Comparison of ENCODE assay signal across 9 cellular contexts in the genomic region with DNA sequence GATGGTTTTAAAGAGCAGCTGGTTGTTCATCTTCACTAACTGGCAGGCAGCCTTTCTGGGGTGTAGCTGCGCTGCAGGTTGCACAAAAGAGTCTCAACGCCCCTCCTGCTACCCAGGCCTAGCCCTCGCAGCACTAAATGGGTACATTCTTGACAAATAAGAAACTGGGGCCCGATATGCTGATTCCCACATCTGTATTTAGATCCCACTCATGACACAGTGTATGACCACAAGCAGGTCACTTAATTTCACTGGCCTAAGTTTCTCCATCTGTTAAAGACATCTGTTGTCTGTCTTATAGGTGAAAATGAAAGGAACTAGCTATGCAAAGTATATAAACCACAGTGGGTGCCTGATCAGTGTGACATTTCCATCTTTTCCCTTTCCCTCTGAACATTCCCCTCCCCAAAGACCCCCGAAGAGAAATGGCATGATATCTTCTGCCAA.
DNase-seq lines count a peak whose midpoint lies in the region; ATAC-seq, FAIRE-seq and TF ChIP-seq lines count a peak whose summit lies in the region.
"Had no signal": no experiment of that assay in that cellular context is flagged by ENCODE, and none has a peak within 500 bp of the region (broad histone marks: within the 10 kb centered on the region; RNA-seq: fewer than 3 reads in every experiment).

No MANE protein-coding gene starts in this region.

- no peak for TF ChIP-seq CTCF in fibroblast of mammary gland (conservative IDR thresholded peaks at IDR 0.05; ENCODE audit: control insufficient read depth, insufficient read depth, low read depth, low read length)

- no peak for DNase-seq in GM12891 (ENCODE audit: insufficient read length, low spot score)
- peak; percentile 36 for DNase-seq in fibroblast of mammary gland (ENCODE audit: low read depth)
- DNase-seq in H54 (ENCODE audit: insufficient read length, low spot score) = no peak
- no peak for DNase-seq in GM03348 (ENCODE audit: low spot score)
- no peak for DNase-seq in activated T-cell treated with anti-CD3 and anti-CD28 coated beads, Interleukin-2, amount 50 U/mL, for 48 hours
- no peak for DNase-seq in NCI-H748 (lab: John Stamatoyannopoulos, UW; ENCODE audit: unreplicated experiment)
- DNase-seq: DMS153 had no signal

- ATAC-seq in GM21423 (IDR thresholded peaks at IDR 0.05; ENCODE audit: unreplicated experiment) (peak; percentile 89), HG03159 (IDR thresholded peaks at IDR 0.05; ENCODE audit: unreplicated experiment) (peak; percentile 77)

- TF ChIP-seq POLR2A in GM12891 (IDR thresholded peaks at IDR 0.05; ENCODE audit: low read depth, low read length) (no peak), H54 (IDR thresholded peaks at IDR 0.05; ENCODE audit: low read depth, low read length) (no peak)

- H3K4me3 ChIP-seq in fibroblast of mammary gland (ENCODE audit: control insufficient read depth, low read depth, low read length) = no peak overlapping the region

- FAIRE-seq in GM12891 (lab: Jason Lieb, UNC) (no peak), H54 (lab: Jason Lieb, UNC) (no peak)

TF ChIP-seq in GM12891, 5 proteins besides CTCF, POLR2A, EP300 and RAD21:
- TF ChIP-seq POLR2AphosphoS5 (IDR thresholded peaks at IDR 0.05; ENCODE audit: low read depth, low read length) (no peak), TAF1 (IDR thresholded peaks at IDR 0.05; ENCODE audit: low read depth, low read length) (no peak), POU2F2 (IDR thresholded peaks at IDR 0.05; ENCODE audit: low read depth, low read length) (0 out of 2 replicates have a peak, but pooled peaks have one; percentile 36), SPI1 (IDR thresholded peaks at IDR 0.05; ENCODE audit: low read depth, low read length) (no peak), PAX5 (IDR thresholded peaks at IDR 0.05; ENCODE audit: insufficient read depth, low read length, severe bottlenecking) (no peak)
TF ChIP-seq in GM12891: peak in this region for 1.
